Comparison of ENCODE assay signal across 1 cellular context in the genomic region with DNA sequence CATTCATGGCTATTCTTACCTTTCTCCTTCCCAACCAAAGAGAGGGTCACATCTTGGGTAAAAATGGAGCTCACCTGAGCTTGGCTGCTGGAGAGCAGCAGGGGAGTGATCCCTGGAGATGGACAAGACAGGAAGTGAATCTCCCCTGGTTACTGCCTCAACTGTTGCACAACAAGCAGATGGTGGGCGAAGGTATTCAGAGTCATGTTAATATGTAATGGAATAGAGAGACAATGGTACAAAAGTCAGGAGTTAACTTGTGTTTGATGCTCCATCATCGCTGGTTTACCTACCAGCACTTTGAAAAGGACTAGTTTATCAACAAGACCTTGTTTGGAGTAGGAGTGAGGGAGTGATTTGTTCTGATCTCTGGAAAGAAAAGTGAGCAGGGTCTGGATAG.
TF ChIP-seq lines count a peak whose summit lies in the region.

No MANE protein-coding gene starts in this region.

TF ChIP-seq in HepG2, 621 proteins besides CTCF, POLR2A, EP300 and RAD21 (continued from another document and continues in another):
- TF ChIP-seq, protein P1, sequence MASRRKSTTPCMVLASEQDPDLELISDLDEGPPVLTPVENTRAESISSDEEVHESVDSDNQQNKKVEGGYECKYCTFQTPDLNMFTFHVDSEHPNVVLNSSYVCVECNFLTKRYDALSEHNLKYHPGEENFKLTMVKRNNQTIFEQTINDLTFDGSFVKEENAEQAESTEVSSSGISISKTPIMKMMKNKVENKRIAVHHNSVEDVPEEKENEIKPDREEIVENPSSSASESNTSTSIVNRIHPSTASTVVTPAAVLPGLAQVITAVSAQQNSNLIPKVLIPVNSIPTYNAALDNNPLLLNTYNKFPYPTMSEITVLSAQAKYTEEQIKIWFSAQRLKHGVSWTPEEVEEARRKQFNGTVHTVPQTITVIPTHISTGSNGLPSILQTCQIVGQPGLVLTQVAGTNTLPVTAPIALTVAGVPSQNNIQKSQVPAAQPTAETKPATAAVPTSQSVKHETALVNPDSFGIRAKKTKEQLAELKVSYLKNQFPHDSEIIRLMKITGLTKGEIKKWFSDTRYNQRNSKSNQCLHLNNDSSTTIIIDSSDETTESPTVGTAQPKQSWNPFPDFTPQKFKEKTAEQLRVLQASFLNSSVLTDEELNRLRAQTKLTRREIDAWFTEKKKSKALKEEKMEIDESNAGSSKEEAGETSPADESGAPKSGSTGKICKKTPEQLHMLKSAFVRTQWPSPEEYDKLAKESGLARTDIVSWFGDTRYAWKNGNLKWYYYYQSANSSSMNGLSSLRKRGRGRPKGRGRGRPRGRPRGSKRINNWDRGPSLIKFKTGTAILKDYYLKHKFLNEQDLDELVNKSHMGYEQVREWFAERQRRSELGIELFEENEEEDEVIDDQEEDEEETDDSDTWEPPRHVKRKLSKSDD (CRISPR knock-in tag; IDR thresholded peaks at IDR 0.05; ENCODE audit: low read depth): no peak
- TF ChIP-seq BORCS8-MEF2B (CRISPR knock-in tag; IDR thresholded peaks at IDR 0.05) (no peak), ZKSCAN1 (IDR thresholded peaks at IDR 0.05; ENCODE audit: low read length) (no peak), ZNF207 (IDR thresholded peaks at IDR 0.05; ENCODE audit: borderline replicate concordance) (no peak), RARG (CRISPR knock-in tag; IDR thresholded peaks at IDR 0.05; ENCODE audit: low read depth) (no peak), HNF4A (CRISPR knock-in tag; IDR thresholded peaks at IDR 0.05) (peak; percentile 5; the same call in 1 of the 2 replicates), ZNF383 (CRISPR knock-in tag; IDR thresholded peaks at IDR 0.05; ENCODE audit: borderline replicate concordance) (no peak), ZNF12 (CRISPR knock-in tag; IDR thresholded peaks at IDR 0.05) (no peak), KLF13 (CRISPR knock-in tag; IDR thresholded peaks at IDR 0.05) (no peak), ZNF432 (CRISPR knock-in tag; IDR thresholded peaks at IDR 0.05; ENCODE audit: borderline replicate concordance) (no peak), HDAC6 (IDR thresholded peaks at IDR 0.05; ENCODE audit: low read depth, low read length) (no peak), ZSCAN22 (CRISPR knock-in tag; IDR thresholded peaks at IDR 0.05) (no peak), FLYWCH1 (CRISPR knock-in tag; IDR thresholded peaks at IDR 0.05) (no peak), NR2F6 (IDR thresholded peaks at IDR 0.05) (no peak), NR2F6 (CRISPR knock-in tag; IDR thresholded peaks at IDR 0.05) (no peak), ZNF766 (CRISPR knock-in tag; IDR thresholded peaks at IDR 0.05; ENCODE audit: borderline replicate concordance) (no peak), PHF20 (CRISPR knock-in tag; IDR thresholded peaks at IDR 0.05) (no peak), SALL1 (CRISPR knock-in tag; IDR thresholded peaks at IDR 0.05) (no peak), ZNF841 (CRISPR knock-in tag; IDR thresholded peaks at IDR 0.05; ENCODE audit: borderline replicate concordance) (no peak), ZNF350 (CRISPR knock-in tag; IDR thresholded peaks at IDR 0.05; ENCODE audit: borderline replicate concordance, low read depth) (no peak), SIX1 (CRISPR knock-in tag; IDR thresholded peaks at IDR 0.05; ENCODE audit: borderline replicate concordance) (no peak), ZNF563 (CRISPR knock-in tag; IDR thresholded peaks at IDR 0.05) (no peak), PAX8 (CRISPR knock-in tag; IDR thresholded peaks at IDR 0.05; ENCODE audit: borderline replicate concordance) (no peak), REXO4 (CRISPR knock-in tag; IDR thresholded peaks at IDR 0.05; ENCODE audit: borderline replicate concordance) (no peak), SRF (IDR thresholded peaks at IDR 0.05; ENCODE audit: low read depth, low read length) (no peak), CEBPG (CRISPR knock-in tag; IDR thresholded peaks at IDR 0.05) (peak; percentile 93), HMG20A (CRISPR knock-in tag; IDR thresholded peaks at IDR 0.05; ENCODE audit: borderline replicate concordance) (no peak), HOXA9 (CRISPR knock-in tag; IDR thresholded peaks at IDR 0.05; ENCODE audit: borderline replicate concordance) (no peak), ZNF530 (CRISPR knock-in tag; IDR thresholded peaks at IDR 0.05; ENCODE audit: low read depth) (no peak), ONECUT2 (CRISPR knock-in tag; IDR thresholded peaks at IDR 0.05) (no peak), ELF1 (CRISPR knock-in tag; IDR thresholded peaks at IDR 0.05) (no peak; the same call in 1 of the 2 replicates), CBX5 (CRISPR knock-in tag; IDR thresholded peaks at IDR 0.05; ENCODE audit: borderline replicate concordance) (0 out of 2 replicates have a peak, but pooled peaks have one; percentile 21), ZBTB1 (CRISPR knock-in tag; IDR thresholded peaks at IDR 0.05; ENCODE audit: borderline replicate concordance) (no peak), ZFAT (CRISPR knock-in tag; conservative IDR thresholded peaks at IDR 0.05) (no peak), PHF8 (CRISPR knock-in tag; IDR thresholded peaks at IDR 0.05) (no peak), SOX5 (CRISPR knock-in tag; IDR thresholded peaks at IDR 0.05; ENCODE audit: borderline replicate concordance) (peak; percentile 69; the same call in 1 of the 2 replicates), ZNF776 (CRISPR knock-in tag; IDR thresholded peaks at IDR 0.05) (no peak)
- TF ChIP-seq, protein P2, sequence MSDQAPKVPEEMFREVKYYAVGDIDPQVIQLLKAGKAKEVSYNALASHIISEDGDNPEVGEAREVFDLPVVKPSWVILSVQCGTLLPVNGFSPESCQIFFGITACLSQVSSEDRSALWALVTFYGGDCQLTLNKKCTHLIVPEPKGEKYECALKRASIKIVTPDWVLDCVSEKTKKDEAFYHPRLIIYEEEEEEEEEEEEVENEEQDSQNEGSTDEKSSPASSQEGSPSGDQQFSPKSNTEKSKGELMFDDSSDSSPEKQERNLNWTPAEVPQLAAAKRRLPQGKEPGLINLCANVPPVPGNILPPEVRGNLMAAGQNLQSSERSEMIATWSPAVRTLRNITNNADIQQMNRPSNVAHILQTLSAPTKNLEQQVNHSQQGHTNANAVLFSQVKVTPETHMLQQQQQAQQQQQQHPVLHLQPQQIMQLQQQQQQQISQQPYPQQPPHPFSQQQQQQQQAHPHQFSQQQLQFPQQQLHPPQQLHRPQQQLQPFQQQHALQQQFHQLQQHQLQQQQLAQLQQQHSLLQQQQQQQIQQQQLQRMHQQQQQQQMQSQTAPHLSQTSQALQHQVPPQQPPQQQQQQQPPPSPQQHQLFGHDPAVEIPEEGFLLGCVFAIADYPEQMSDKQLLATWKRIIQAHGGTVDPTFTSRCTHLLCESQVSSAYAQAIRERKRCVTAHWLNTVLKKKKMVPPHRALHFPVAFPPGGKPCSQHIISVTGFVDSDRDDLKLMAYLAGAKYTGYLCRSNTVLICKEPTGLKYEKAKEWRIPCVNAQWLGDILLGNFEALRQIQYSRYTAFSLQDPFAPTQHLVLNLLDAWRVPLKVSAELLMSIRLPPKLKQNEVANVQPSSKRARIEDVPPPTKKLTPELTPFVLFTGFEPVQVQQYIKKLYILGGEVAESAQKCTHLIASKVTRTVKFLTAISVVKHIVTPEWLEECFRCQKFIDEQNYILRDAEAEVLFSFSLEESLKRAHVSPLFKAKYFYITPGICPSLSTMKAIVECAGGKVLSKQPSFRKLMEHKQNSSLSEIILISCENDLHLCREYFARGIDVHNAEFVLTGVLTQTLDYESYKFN (CRISPR knock-in tag; conservative IDR thresholded peaks at IDR 0.05): peak; percentile 73
- TF ChIP-seq, protein P3, sequence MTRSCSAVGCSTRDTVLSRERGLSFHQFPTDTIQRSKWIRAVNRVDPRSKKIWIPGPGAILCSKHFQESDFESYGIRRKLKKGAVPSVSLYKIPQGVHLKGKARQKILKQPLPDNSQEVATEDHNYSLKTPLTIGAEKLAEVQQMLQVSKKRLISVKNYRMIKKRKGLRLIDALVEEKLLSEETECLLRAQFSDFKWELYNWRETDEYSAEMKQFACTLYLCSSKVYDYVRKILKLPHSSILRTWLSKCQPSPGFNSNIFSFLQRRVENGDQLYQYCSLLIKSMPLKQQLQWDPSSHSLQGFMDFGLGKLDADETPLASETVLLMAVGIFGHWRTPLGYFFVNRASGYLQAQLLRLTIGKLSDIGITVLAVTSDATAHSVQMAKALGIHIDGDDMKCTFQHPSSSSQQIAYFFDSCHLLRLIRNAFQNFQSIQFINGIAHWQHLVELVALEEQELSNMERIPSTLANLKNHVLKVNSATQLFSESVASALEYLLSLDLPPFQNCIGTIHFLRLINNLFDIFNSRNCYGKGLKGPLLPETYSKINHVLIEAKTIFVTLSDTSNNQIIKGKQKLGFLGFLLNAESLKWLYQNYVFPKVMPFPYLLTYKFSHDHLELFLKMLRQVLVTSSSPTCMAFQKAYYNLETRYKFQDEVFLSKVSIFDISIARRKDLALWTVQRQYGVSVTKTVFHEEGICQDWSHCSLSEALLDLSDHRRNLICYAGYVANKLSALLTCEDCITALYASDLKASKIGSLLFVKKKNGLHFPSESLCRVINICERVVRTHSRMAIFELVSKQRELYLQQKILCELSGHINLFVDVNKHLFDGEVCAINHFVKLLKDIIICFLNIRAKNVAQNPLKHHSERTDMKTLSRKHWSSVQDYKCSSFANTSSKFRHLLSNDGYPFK (CRISPR knock-in tag; IDR thresholded peaks at IDR 0.05; ENCODE audit: borderline replicate concordance): no peak
- TF ChIP-seq, protein P4, sequence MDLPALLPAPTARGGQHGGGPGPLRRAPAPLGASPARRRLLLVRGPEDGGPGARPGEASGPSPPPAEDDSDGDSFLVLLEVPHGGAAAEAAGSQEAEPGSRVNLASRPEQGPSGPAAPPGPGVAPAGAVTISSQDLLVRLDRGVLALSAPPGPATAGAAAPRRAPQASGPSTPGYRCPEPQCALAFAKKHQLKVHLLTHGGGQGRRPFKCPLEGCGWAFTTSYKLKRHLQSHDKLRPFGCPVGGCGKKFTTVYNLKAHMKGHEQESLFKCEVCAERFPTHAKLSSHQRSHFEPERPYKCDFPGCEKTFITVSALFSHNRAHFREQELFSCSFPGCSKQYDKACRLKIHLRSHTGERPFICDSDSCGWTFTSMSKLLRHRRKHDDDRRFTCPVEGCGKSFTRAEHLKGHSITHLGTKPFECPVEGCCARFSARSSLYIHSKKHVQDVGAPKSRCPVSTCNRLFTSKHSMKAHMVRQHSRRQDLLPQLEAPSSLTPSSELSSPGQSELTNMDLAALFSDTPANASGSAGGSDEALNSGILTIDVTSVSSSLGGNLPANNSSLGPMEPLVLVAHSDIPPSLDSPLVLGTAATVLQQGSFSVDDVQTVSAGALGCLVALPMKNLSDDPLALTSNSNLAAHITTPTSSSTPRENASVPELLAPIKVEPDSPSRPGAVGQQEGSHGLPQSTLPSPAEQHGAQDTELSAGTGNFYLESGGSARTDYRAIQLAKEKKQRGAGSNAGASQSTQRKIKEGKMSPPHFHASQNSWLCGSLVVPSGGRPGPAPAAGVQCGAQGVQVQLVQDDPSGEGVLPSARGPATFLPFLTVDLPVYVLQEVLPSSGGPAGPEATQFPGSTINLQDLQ (CRISPR knock-in tag; IDR thresholded peaks at IDR 0.05): no peak
- TF ChIP-seq, protein P5, sequence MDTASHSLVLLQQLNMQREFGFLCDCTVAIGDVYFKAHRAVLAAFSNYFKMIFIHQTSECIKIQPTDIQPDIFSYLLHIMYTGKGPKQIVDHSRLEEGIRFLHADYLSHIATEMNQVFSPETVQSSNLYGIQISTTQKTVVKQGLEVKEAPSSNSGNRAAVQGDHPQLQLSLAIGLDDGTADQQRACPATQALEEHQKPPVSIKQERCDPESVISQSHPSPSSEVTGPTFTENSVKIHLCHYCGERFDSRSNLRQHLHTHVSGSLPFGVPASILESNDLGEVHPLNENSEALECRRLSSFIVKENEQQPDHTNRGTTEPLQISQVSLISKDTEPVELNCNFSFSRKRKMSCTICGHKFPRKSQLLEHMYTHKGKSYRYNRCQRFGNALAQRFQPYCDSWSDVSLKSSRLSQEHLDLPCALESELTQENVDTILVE (CRISPR knock-in tag; IDR thresholded peaks at IDR 0.05): no peak
- TF ChIP-seq, protein P6, sequence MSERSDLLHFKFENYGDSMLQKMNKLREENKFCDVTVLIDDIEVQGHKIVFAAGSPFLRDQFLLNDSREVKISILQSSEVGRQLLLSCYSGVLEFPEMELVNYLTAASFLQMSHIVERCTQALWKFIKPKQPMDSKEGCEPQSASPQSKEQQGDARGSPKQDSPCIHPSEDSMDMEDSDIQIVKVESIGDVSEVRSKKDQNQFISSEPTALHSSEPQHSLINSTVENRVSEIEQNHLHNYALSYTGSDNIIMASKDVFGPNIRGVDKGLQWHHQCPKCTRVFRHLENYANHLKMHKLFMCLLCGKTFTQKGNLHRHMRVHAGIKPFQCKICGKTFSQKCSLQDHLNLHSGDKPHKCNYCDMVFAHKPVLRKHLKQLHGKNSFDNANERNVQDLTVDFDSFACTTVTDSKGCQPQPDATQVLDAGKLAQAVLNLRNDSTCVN (CRISPR knock-in tag; IDR thresholded peaks at IDR 0.05; ENCODE audit: borderline replicate concordance): no peak
- TF ChIP-seq, protein P7, sequence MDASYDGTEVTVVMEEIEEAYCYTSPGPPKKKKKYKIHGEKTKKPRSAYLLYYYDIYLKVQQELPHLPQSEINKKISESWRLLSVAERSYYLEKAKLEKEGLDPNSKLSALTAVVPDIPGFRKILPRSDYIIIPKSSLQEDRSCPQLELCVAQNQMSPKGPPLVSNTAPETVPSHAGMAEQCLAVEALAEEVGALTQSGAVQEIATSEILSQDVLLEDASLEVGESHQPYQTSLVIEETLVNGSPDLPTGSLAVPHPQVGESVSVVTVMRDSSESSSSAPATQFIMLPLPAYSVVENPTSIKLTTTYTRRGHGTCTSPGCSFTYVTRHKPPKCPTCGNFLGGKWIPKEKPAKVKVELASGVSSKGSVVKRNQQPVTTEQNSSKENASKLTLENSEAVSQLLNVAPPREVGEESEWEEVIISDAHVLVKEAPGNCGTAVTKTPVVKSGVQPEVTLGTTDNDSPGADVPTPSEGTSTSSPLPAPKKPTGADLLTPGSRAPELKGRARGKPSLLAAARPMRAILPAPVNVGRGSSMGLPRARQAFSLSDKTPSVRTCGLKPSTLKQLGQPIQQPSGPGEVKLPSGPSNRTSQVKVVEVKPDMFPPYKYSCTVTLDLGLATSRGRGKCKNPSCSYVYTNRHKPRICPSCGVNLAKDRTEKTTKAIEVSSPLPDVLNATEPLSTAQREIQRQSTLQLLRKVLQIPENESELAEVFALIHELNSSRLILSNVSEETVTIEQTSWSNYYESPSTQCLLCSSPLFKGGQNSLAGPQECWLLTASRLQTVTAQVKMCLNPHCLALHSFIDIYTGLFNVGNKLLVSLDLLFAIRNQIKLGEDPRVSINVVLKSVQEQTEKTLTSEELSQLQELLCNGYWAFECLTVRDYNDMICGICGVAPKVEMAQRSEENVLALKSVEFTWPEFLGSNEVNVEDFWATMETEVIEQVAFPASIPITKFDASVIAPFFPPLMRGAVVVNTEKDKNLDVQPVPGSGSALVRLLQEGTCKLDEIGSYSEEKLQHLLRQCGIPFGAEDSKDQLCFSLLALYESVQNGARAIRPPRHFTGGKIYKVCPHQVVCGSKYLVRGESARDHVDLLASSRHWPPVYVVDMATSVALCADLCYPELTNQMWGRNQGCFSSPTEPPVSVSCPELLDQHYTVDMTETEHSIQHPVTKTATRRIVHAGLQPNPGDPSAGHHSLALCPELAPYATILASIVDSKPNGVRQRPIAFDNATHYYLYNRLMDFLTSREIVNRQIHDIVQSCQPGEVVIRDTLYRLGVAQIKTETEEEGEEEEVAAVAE (CRISPR knock-in tag; IDR thresholded peaks at IDR 0.05; ENCODE audit: borderline replicate concordance): no peak
